ENCODE assay signal across 19 cellular contexts in the genomic region with DNA sequence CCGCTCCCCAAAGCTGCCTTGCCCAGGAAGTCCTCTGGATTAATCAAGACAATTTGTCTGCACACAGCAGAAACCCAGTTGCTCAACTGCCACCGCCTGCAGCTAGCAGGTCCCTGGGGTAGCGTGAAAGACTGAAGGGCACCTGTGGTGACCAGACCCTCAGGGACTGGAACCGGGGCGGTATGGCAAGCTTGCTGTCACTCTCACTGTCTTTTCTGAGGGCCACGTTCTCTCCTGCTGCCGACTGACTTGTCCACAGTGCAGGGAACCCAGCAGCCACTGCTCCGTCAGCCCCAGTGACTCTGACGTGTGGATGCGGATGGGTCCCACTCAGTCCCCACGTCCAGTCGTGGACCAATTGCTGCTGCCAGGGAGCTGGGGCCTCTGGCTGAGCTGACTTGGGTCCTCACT.
"Had no signal": no experiment of that assay in that cellular context is flagged by ENCODE, and none has a peak within 500 bp of the region (broad histone marks: within the 10 kb centered on the region; RNA-seq: fewer than 3 reads in every experiment).

No MANE protein-coding gene starts in this region.

- H3K4me3 Mint-ChIP-seq: activated naive CD8-positive, alpha-beta T cell treated with anti-CD3 and anti-CD28 coated beads, Interleukin-2, amount 10 ng/mL, durations not matched to agents 7 days and 5 days; mesothelial cell of epicardium; natural killer cell; stimulated activated naive CD8-positive, alpha-beta T cell treated with anti-CD3 and anti-CD28 coated beads, Interleukin-15, Interleukin-2, amounts not matched to agents 100 ng/mL and 50 ng/mL, for 24 hours had no signal

- H3K27me3 Mint-ChIP-seq: activated naive CD8-positive, alpha-beta T cell treated with anti-CD3 and anti-CD28 coated beads, Interleukin-2, amount 10 ng/mL, durations not matched to agents 7 days and 5 days had no signal

- H3K27ac ChIP-seq: colonic mucosa, esophagus squamous epithelium, gastrocnemius medialis, left ventricle myocardium inferior, prostate gland, tibial artery had no signal

- H3K9me3 Mint-ChIP-seq: activated naive CD8-positive, alpha-beta T cell treated with anti-CD3 and anti-CD28 coated beads, Interleukin-2, amount 10 ng/mL, durations not matched to agents 7 days and 5 days; mesothelial cell of epicardium; natural killer cell; stimulated activated naive CD8-positive, alpha-beta T cell treated with anti-CD3 and anti-CD28 coated beads, Interleukin-15, Interleukin-2, amounts not matched to agents 100 ng/mL and 50 ng/mL, for 24 hours had no signal

- H3K36me3 ChIP-seq: colonic mucosa, esophagus squamous epithelium, gastrocnemius medialis, left ventricle myocardium inferior, prostate gland, tibial artery had no signal

- DNase-seq: activated CD4-positive, alpha-beta T cell treated with anti-CD3 and anti-CD28 coated beads for 1 hour; activated CD4-positive, alpha-beta T cell treated with anti-CD3 and anti-CD28 coated beads, Interleukin-2, amount 50 U/mL, for 1 hour; activated naive CD4-positive, alpha-beta T cell treated with Interleukin-2 at 50 U/mL for 16 hours; activated naive CD8-positive, alpha-beta T cell treated with anti-CD3 and anti-CD28 coated beads, Interleukin-2, amount 10 ng/mL, durations not matched to agents 7 days and 5 days; activated T-cell treated with anti-CD3 and anti-CD28 coated beads, Interleukin-2, amount 50 U/mL, for 1 hour; amniotic stem cell; colonic mucosa; esophagus squamous epithelium; gastrocnemius medialis; hippocampal formation; left ventricle myocardium inferior; natural killer cell; stimulated activated CD4-positive, alpha-beta T cell treated with anti-CD3 and anti-CD28 coated beads, Interleukin-4, amount 100 ng/mL, for 24 hours; substantia nigra; T-helper 2 cell had no signal

- H3K9me3 ChIP-seq: colonic mucosa, esophagus squamous epithelium, gastrocnemius medialis, left ventricle myocardium inferior, prostate gland, tibial artery had no signal

- H3K27ac Mint-ChIP-seq: activated naive CD8-positive, alpha-beta T cell treated with anti-CD3 and anti-CD28 coated beads, Interleukin-2, amount 10 ng/mL, durations not matched to agents 7 days and 5 days; mesothelial cell of epicardium; natural killer cell; stimulated activated naive CD8-positive, alpha-beta T cell treated with anti-CD3 and anti-CD28 coated beads, Interleukin-15, Interleukin-2, amounts not matched to agents 100 ng/mL and 50 ng/mL, for 24 hours had no signal

- H3K36me3 Mint-ChIP-seq: activated naive CD8-positive, alpha-beta T cell treated with anti-CD3 and anti-CD28 coated beads, Interleukin-2, amount 10 ng/mL, durations not matched to agents 7 days and 5 days; mesothelial cell of epicardium; natural killer cell had no signal

- ATAC-seq: gastrocnemius medialis, natural killer cell had no signal

- H3K4me1 ChIP-seq: colonic mucosa, esophagus squamous epithelium, gastrocnemius medialis, left ventricle myocardium inferior, prostate gland, tibial artery had no signal

- H3K4me3 ChIP-seq: colonic mucosa, esophagus squamous epithelium, gastrocnemius medialis, left ventricle myocardium inferior, prostate gland, tibial artery had no signal

- H3K4me1 Mint-ChIP-seq: activated naive CD8-positive, alpha-beta T cell treated with anti-CD3 and anti-CD28 coated beads, Interleukin-2, amount 10 ng/mL, durations not matched to agents 7 days and 5 days; natural killer cell had no signal

- H3K27me3 ChIP-seq: colonic mucosa, gastrocnemius medialis had no signal
